12 cellular contexts compared by ENCODE assay signal in genomic region chr18:59517446-59518171, GRCh38.
A peak's percentile ranks its signal among the peaks of the same experiment; 100 is the strongest.
DNase-seq lines count a peak whose midpoint lies in the region; ATAC-seq and TF ChIP-seq lines count a peak whose summit lies in the region.
"Had no signal": no experiment of that assay in that cellular context is flagged by ENCODE, and none has a peak within 500 bp of the region (broad histone marks: within the 10 kb centered on the region; RNA-seq: fewer than 3 reads in every experiment).

No MANE protein-coding gene starts in this region.

- H3K14ac ChIP-seq in IMR-90 (replicated peaks; ENCODE audit: low read depth, low read length) = no peak overlapping the region

- H3K4ac ChIP-seq in IMR-90 (ENCODE audit: low read depth, low read length) = no peak overlapping the region

- H3K4me3 ChIP-seq in BE2C (ENCODE audit: low read depth, low read length) = no peak overlapping the region
- no peak overlapping the region for H3K4me3 ChIP-seq in IMR-90 (ENCODE audit: insufficient read depth, low read depth, low read length)
- H3K4me3 ChIP-seq in astrocyte of the spinal cord (ENCODE audit: low read depth, low read length) = no peak overlapping the region
- H3K4me3 ChIP-seq: dorsolateral prefrontal cortex, prostate gland had no signal

- peaks cover 13% of the 10 kb centered on the region for H3K4me1 ChIP-seq in BE2C
- peaks cover 18% of the 10 kb centered on the region for H3K4me1 ChIP-seq in IMR-90 (ENCODE audit: control insufficient read depth, insufficient read depth, low read length)
- H3K4me1 ChIP-seq: prostate gland had no signal

- peak overlapping the region; percentile 24; the same call in 1 of the 2 replicates for H2BK20ac ChIP-seq in IMR-90 (ENCODE audit: low read depth, low read length)

- H2AFZ ChIP-seq in IMR-90 (replicated peaks; ENCODE audit: low read length, poor library complexity) = no peak overlapping the region

- WGBS in IMR-90 (ENCODE audit: extremely low coverage in 2 of 2, insufficient read length in 1 of 2), 2 experiments = no CpG with 5 or more reads among the region's 4 CpGs

- H4K20me1 ChIP-seq in IMR-90 (ENCODE audit: insufficient read depth, low read length) = peaks cover 47% of the 10 kb centered on the region

- H4K5ac ChIP-seq in IMR-90 (ENCODE audit: low read depth, low read length) = no peak overlapping the region

- no peak overlapping the region for H3K27ac ChIP-seq in IMR-90 (ENCODE audit: insufficient read depth, low read length)
- H3K27ac ChIP-seq: dorsolateral prefrontal cortex, prostate gland had no signal

- H4K8ac ChIP-seq in IMR-90 (ENCODE audit: low read depth in 2 of 2, low read length in 2 of 2) = no peak overlapping the region

- H3K56ac ChIP-seq in IMR-90 (ENCODE audit: extremely low read depth, insufficient read depth, low read length) = no peak overlapping the region

- no peak overlapping the region for H2BK5ac ChIP-seq in IMR-90 (ENCODE audit: low read depth, low read length, poor library complexity, severe bottlenecking)

- DNase-seq in BE2C (peak; percentile 25), IMR-90 (peak; percentile 33), astrocyte of the spinal cord (ENCODE audit: low read depth, low spot score) (peak; percentile 22), left kidney (ENCODE audit: low read depth, low spot score) (peak; percentile 80), NCI-H524 treated with DMSO at 0.1 percent for 48 hours (lab: John Stamatoyannopoulos, UW) (no peak)
- DNase-seq: activated CD4-positive, alpha-beta memory T cell treated with anti-CD3 and anti-CD28 coated beads, Interleukin-2, amount 10 ng/mL, durations not matched to agents 7 days and 5 days; activated naive CD4-positive, alpha-beta T cell treated with anti-CD3 and anti-CD28 coated beads, Interleukin-2, amount 50 U/mL, for 16 hours; dorsolateral prefrontal cortex had no signal

- no TSS peak for BruUV-seq in IMR-90 (replicated peaks; lab: Mats Ljungman, UMichigan)

- H2AK9ac ChIP-seq in IMR-90 (replicated peaks; ENCODE audit: low read depth, low read length, poor library complexity) = no peak overlapping the region

- no peak for TF ChIP-seq RAD21 in IMR-90 (IDR thresholded peaks at IDR 0.05; ENCODE audit: low read length)

- H3K9me3 ChIP-seq in BE2C = no peaks in the 10 kb centered on the region
- H3K9me3 ChIP-seq in IMR-90 (ENCODE audit: control insufficient read depth, insufficient read depth, low read length) = peaks cover 2% of the 10 kb centered on the region; the same call in 1 of the 2 replicates
- H3K9me3 ChIP-seq: prostate gland had no signal

- H3K79me1 ChIP-seq in IMR-90 (ENCODE audit: low read depth in 1 of 2, low read length in 2 of 2) = peaks cover 22 to 24% of the 10 kb centered on the region in 2 experiments

- POLR2A ChIA-PET in IMR-90 (lab: Charles Lee; ENCODE audit: unreplicated experiment) = no interaction called here

- no peak overlapping the region for H3K9ac ChIP-seq in IMR-90 (ENCODE audit: low read depth, low read length)

- H4K91ac ChIP-seq in IMR-90 (ENCODE audit: insufficient read depth, low read depth, low read length) = no peak overlapping the region

- H3K36me3 ChIP-seq in BE2C (no peaks in the 10 kb centered on the region), IMR-90 (ENCODE audit: control insufficient read depth, insufficient read depth, low read length) (no peaks in the 10 kb centered on the region)
- H3K36me3 ChIP-seq: prostate gland had no signal

- no peak for TF ChIP-seq CTCF in BE2C (IDR thresholded peaks at IDR 0.05; ENCODE audit: low read depth, low read length)
- TF ChIP-seq CTCF in IMR-90 (conservative IDR thresholded peaks at IDR 0.05; ENCODE audit: low read depth, low read length) = no peak
- TF ChIP-seq CTCF in astrocyte of the spinal cord (IDR thresholded peaks at IDR 0.05; ENCODE audit: low read depth, low read length) = no peak

- dilution Hi-C loops in IMR-90 (cut with HindIII; ENCODE audit: low sequenced_read_pairs, unreplicated experiment) = no loop called here

- peaks cover 14% of the 10 kb centered on the region for H3K9me1 ChIP-seq in IMR-90 (ENCODE audit: insufficient read depth, low read length)

- ATAC-seq in IMR-90 (ENCODE audit: low read depth) (no peak), HG03280 (IDR thresholded peaks at IDR 0.05; ENCODE audit: unreplicated experiment) (no peak), GM18505 (IDR thresholded peaks at IDR 0.05; ENCODE audit: unreplicated experiment) (no peak), HG02623 (IDR thresholded peaks at IDR 0.05; ENCODE audit: unreplicated experiment) (no peak)

- intact Hi-C loops in IMR-90 (cut with micrococcal nuclease) = no loop called here

- TF ChIP-seq POLR2A in IMR-90 (IDR thresholded peaks at IDR 0.05; ENCODE audit: low read depth, low read length) (no peak), GM18505 (IDR thresholded peaks at IDR 0.05; ENCODE audit: borderline replicate concordance, extremely low read depth, insufficient read depth, insufficient read length) (no peak)

- H2BK120ac ChIP-seq in IMR-90 (ENCODE audit: low read depth, low read length) = no peak overlapping the region

- H2AK5ac ChIP-seq in IMR-90 (ENCODE audit: low read depth, low read length) = no peak overlapping the region

- H3K27me3 ChIP-seq in BE2C (no peaks in the 10 kb centered on the region), IMR-90 (ENCODE audit: control insufficient read depth, insufficient read depth, low read length) (no peaks in the 10 kb centered on the region)

- H3K18ac ChIP-seq in IMR-90 (ENCODE audit: low read depth, low read length) = no peak overlapping the region

- in situ Hi-C loops in IMR-90 (cut with MboI; ENCODE audit: low sequenced_read_pairs) (no loop called here), astrocyte of the spinal cord (cut with HindIII; ENCODE audit: low sequenced_read_pairs) (no loop called here)

- H3K23ac ChIP-seq in IMR-90 (ENCODE audit: low read depth, low read length) = no peak overlapping the region

- no peak overlapping the region; the same call in 2 of the 3 replicates for H2BK15ac ChIP-seq in IMR-90 (ENCODE audit: low read depth, low read length)

- CTCF ChIA-PET in IMR-90 (lab: Yijun Ruan, JAX) = interaction anchor here (0.9 to 1.1 kb wide), 2 partner anchors 179 to 210 kb away, joined by 3 to 7 read pairs; partner anchors contain the start of gene CCBE1

- H3K4me2 ChIP-seq in IMR-90 (ENCODE audit: low read depth, low read length) = no peak overlapping the region

TF ChIP-seq in IMR-90, 13 proteins besides CTCF, POLR2A, EP300 and RAD21:
- TF ChIP-seq RFX5 (IDR thresholded peaks at IDR 0.05; ENCODE audit: low read depth, low read length) (no peak), MAZ (IDR thresholded peaks at IDR 0.05; ENCODE audit: borderline replicate concordance, low read depth, low read length) (no peak), NFE2L2 (IDR thresholded peaks at IDR 0.05; ENCODE audit: low read depth, low read length) (no peak), SMC3 (IDR thresholded peaks at IDR 0.05; ENCODE audit: low read depth, low read length) (no peak), USF2 (IDR thresholded peaks at IDR 0.05; ENCODE audit: low read depth, low read length) (no peak), MXI1 (IDR thresholded peaks at IDR 0.05; ENCODE audit: borderline replicate concordance, low read depth, low read length) (no peak), CHD1 (IDR thresholded peaks at IDR 0.05; ENCODE audit: low read depth, low read length) (no peak), MAFK (IDR thresholded peaks at IDR 0.05; ENCODE audit: low read depth, low read length) (no peak), CEBPB (IDR thresholded peaks at IDR 0.05; ENCODE audit: low read depth, low read length) (no peak), FOS (IDR thresholded peaks at IDR 0.05; ENCODE audit: low read depth, low read length) (no peak), RCOR1 (IDR thresholded peaks at IDR 0.05; ENCODE audit: insufficient replicate concordance, low read length) (no peak), BHLHE40 (IDR thresholded peaks at IDR 0.05; ENCODE audit: low read depth, low read length) (no peak), ELK1 (IDR thresholded peaks at IDR 0.05; ENCODE audit: borderline replicate concordance, low read depth, low read length) (no peak)
